ENCODE assay signal across 29 cellular contexts in the genomic region with DNA sequence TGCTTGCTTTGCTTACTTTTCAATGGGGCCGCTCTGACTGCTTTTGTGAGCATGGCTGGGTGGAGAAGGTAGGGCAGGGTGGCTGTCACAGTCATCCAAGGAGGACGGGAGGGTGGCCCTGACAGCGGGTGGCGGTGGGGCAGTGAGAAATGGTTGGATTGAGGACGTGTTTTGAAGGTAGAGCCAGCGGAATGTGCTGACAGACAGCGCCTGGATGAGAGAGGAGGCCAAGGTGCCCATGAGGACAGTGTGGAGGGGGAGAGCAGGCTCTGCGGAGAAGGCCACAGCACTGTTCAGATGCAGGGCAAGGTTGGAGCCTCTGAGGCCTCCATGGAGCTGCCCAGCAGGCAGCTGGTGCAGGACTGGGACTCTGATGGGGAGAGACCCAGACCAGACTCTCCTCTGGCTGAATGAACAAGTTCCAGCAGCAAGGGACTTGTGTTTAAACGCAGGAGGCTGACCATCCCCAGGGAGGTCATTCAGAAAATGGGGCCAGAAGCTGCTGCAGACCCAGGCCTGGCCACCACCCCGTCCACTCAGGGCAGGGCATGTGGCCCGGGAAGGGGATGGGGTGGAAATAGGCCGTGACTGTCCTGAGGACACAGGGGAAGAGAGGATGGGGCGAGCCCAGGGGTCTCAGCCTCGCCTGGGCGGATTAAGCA.
DNase-seq lines count a peak whose midpoint lies in the region; ATAC-seq and TF ChIP-seq lines count a peak whose summit lies in the region.
"Had no signal": no experiment of that assay in that cellular context is flagged by ENCODE, and none has a peak within 500 bp of the region (broad histone marks: within the 10 kb centered on the region; RNA-seq: fewer than 3 reads in every experiment).

No MANE protein-coding gene starts in this region.

- no peaks in the 10 kb centered on the region for H3K27me3 ChIP-seq in BLaER1 treated with 17β-estradiol and CSF1 and Interleukin-3, amounts not matched to agents 10 nM and 100 nM
- no peaks in the 10 kb centered on the region for H3K27me3 ChIP-seq in NT2/D1 (ENCODE audit: insufficient read depth, insufficient read length)
- H3K27me3 ChIP-seq: testis had no signal

- H3K9ac ChIP-seq in BLaER1 treated with 17β-estradiol and CSF1 and Interleukin-3, amounts not matched to agents 10 nM and 100 nM, result no peak overlapping the region
- peak overlapping the region; percentile 1 for H3K9ac ChIP-seq in NT2/D1 (ENCODE audit: insufficient read length, low read depth)
- H3K9ac ChIP-seq: KMS-11 had no signal

- POLR2A ChIA-PET in OCI-LY7 (lab: Charles Lee), result interaction anchor here (0.6 kb wide), 1 partner anchor 32 kb away, joined by 3 read pairs; no protein-coding TSS in a partner anchor

- peak overlapping the region in 8 of 11 experiments; percentile 57 to 87 (median 74); a peak in 15 of 22 replicates for H3K4me2 ChIP-seq in BLaER1 treated with 17β-estradiol and CSF1 and Interleukin-3, amounts not matched to agents 10 nM and 100 nM
- H3K4me2 ChIP-seq in OCI-LY7 (ENCODE audit: low read length), result no peak overlapping the region
- H3K4me2 ChIP-seq: KMS-11 had no signal

- no peaks in the 10 kb centered on the region for H3K79me2 ChIP-seq in OCI-LY7 (ENCODE audit: insufficient read depth, low read depth, low read length)

- peaks cover 0 to 4% (median 0%) of the 10 kb centered on the region in 11 experiments; a peak in 1 of 22 replicates for H4K20me1 ChIP-seq in BLaER1 treated with 17β-estradiol and CSF1 and Interleukin-3, amounts not matched to agents 10 nM and 100 nM
- no peaks in the 10 kb centered on the region for H4K20me1 ChIP-seq in OCI-LY7 (ENCODE audit: insufficient read depth, low read length)

- intact Hi-C loops in sciatic nerve (cut with DNase I) (no loop called here), OCI-LY7 (cut with micrococcal nuclease; ENCODE audit: unreplicated experiment) (no loop called here)

- DNase-seq in NT2/D1 (ENCODE audit: low read depth, low spot score) (no peak), iPS-NIHi11 (ENCODE audit: low spot score) (peak; percentile 5), sciatic nerve (ENCODE audit: low spot score) (peak; percentile 39), OCI-LY7 (ENCODE audit: low spot score) (no peak), NCI-H2107 (lab: John Stamatoyannopoulos, UW) (no peak), pons (ENCODE audit: low spot score) (no peak)
- DNase-seq: ACHN; activated CD4-positive, alpha-beta T cell treated with anti-CD3 and anti-CD28 coated beads for 4 hours; activated CD8-positive, alpha-beta T cell treated with anti-CD3 and anti-CD28 coated beads, Interleukin-2, amount 10 ng/mL, durations not matched to agents 7 days and 5 days; activated gamma-delta T cell treated with Interleukin-2 at 50 U/mL for 16 hours; activated T-cell treated with anti-CD3 and anti-CD28 coated beads, Interleukin-2, amount 50 U/mL, for 1 hour; caudate nucleus; CD8-positive, alpha-beta memory T cell; DMS153; foreskin keratinocyte; naive thymus-derived CD8-positive, alpha-beta T cell; NCI-H2081; NCI-H226; NCI-H526 treated with DMSO at 0.1 percent for 48 hours; SHP77; stimulated activated CD4-positive, alpha-beta T cell treated with anti-CD3 and anti-CD28 coated beads, Interleukin-2, amount 100 ng/mL, for 24 hours; stimulated activated naive CD8-positive, alpha-beta T cell treated with anti-CD3 and anti-CD28 coated beads, Interleukin-15, Interleukin-2, amounts not matched to agents 100 U/mL and 50 U/mL, for 24 hours; testis had no signal

- no peak for ATAC-seq in sciatic nerve
- ATAC-seq: activated CD8-positive, alpha-beta T cell treated with anti-CD3 and anti-CD28 coated beads, Interleukin-2, amount 10 ng/mL, durations not matched to agents 7 days and 5 days; esophagus mucosa; foreskin keratinocyte; GM12878; HCT116; heart left ventricle; naive thymus-derived CD8-positive, alpha-beta T cell; stimulated activated naive CD8-positive, alpha-beta T cell treated with anti-CD3 and anti-CD28 coated beads, Interleukin-15, Interleukin-2, amounts not matched to agents 100 U/mL and 50 U/mL, for 24 hours had no signal

- H2AFZ ChIP-seq in OCI-LY7 (ENCODE audit: low read length), result no peak overlapping the region

- no peak overlapping the region for H3K4me3 ChIP-seq in BLaER1 treated with 17β-estradiol and CSF1 and Interleukin-3, amounts not matched to agents 10 nM and 100 nM
- no peak overlapping the region for H3K4me3 ChIP-seq in NT2/D1 (ENCODE audit: insufficient read length, low read depth)
- H3K4me3 ChIP-seq in OCI-LY7 (ENCODE audit: low read depth, low read length, poor library complexity, severe bottlenecking), result no peak overlapping the region
- H3K4me3 ChIP-seq: GM12878, heart left ventricle, testis had no signal

- no peaks in the 10 kb centered on the region for H3K9me2 ChIP-seq in OCI-LY7 (ENCODE audit: insufficient read depth, low read length)

- peaks cover 12 to 83% (median 79%) of the 10 kb centered on the region in 10 experiments; a peak in 18 of 20 replicates for H3K4me1 ChIP-seq in BLaER1 treated with 17β-estradiol and CSF1 and Interleukin-3, amounts not matched to agents 10 nM and 100 nM
- H3K4me1 ChIP-seq in NT2/D1 (ENCODE audit: insufficient read depth, insufficient read length) (peaks cover 49% of the 10 kb centered on the region), OCI-LY7 (ENCODE audit: insufficient read depth, low read length, poor library complexity, severe bottlenecking) (no peaks in the 10 kb centered on the region)
- H3K4me1 ChIP-seq: foreskin keratinocyte, heart left ventricle, testis had no signal

- CTCF ChIA-PET in OCI-LY7 (lab: Charles Lee; ENCODE audit: unreplicated experiment), result no interaction called here

- no peaks in the 10 kb centered on the region for H3K9me3 ChIP-seq in BLaER1 treated with 17β-estradiol and CSF1 and Interleukin-3, amounts not matched to agents 10 nM and 100 nM (replicated peaks in 1 of 11)
- H3K9me3 ChIP-seq in NT2/D1 (ENCODE audit: insufficient read depth, low read length), result no peaks in the 10 kb centered on the region
- H3K9me3 ChIP-seq in OCI-LY7 (ENCODE audit: low read length), result no peaks in the 10 kb centered on the region
- H3K9me3 ChIP-seq: heart left ventricle, testis had no signal

- H3K36me3 ChIP-seq in BLaER1 treated with 17β-estradiol and CSF1 and Interleukin-3, amounts not matched to agents 10 nM and 100 nM, result no peaks in the 10 kb centered on the region
- H3K36me3 ChIP-seq in NT2/D1 (ENCODE audit: insufficient read depth, insufficient read length, low read length), result no peaks in the 10 kb centered on the region
- no peaks in the 10 kb centered on the region for H3K36me3 ChIP-seq in OCI-LY7 (ENCODE audit: insufficient read depth, low read length)
- H3K36me3 ChIP-seq: heart left ventricle had no signal

- TF ChIP-seq CTCF in OCI-LY7 (conservative IDR thresholded peaks at IDR 0.05; ENCODE audit: low read length), result no peak

- no peak overlapping the region for H3K27ac ChIP-seq in BLaER1 treated with 17β-estradiol and CSF1 and Interleukin-3, amounts not matched to agents 10 nM and 100 nM
- H3K27ac ChIP-seq in OCI-LY7 (ENCODE audit: low read depth, low read length, poor library complexity, severe bottlenecking), result no peak overlapping the region
- H3K27ac ChIP-seq: foreskin keratinocyte, heart left ventricle, KMS-11, testis had no signal

- BruUV-seq in OCI-LY7 (replicated peaks; lab: Mats Ljungman, UMichigan), result no TSS peak

Comparison
In these comparisons a context has a peak if more than half of its experiments do, and no peak if none do; other contexts are left out.
1. DNase-seq: peak in iPS-NIHi11 (single experiment) and sciatic nerve (single experiment); none in NT2/D1 (single experiment), OCI-LY7 (single experiment), NCI-H2107 (single experiment) and pons (single experiment).